ENCODE assay signal across 17 cellular contexts in genomic region chr1:42186172-42186571, GRCh38. TPM values are rescaled to one million over a fixed set of nuclear protein-coding genes. Genes with fewer than 3 reads are reported as not detected.
DNase-seq lines count a peak whose midpoint lies in the region; ATAC-seq and TF ChIP-seq lines count a peak whose summit lies in the region.
"Had no signal": no experiment of that assay in that cellular context is flagged by ENCODE, and none has a peak within 500 bp of the region (broad histone marks: within the 10 kb centered on the region; RNA-seq: fewer than 3 reads in every experiment).

No MANE protein-coding gene starts in this region.

- peaks cover 37% of the 10 kb centered on the region for H3K36me3 Mint-ChIP-seq in activated CD4-positive, alpha-beta T cell treated with anti-CD3 and anti-CD28 coated beads for 36 hours (ENCODE audit: low read depth)
- peaks cover 44% of the 10 kb centered on the region for H3K36me3 Mint-ChIP-seq in osteocyte (ENCODE audit: unreplicated experiment)

- H3K4me3 ChIP-seq in epithelial cell of esophagus (ENCODE audit: low read length) (no peak overlapping the region), sigmoid colon (no peak overlapping the region)
- H3K4me3 ChIP-seq: A549, adrenal gland, thyroid gland had no signal

- H3K9me3 ChIP-seq in sigmoid colon = no peaks in the 10 kb centered on the region
- H3K9me3 ChIP-seq: A549, adrenal gland, thyroid gland had no signal

- CTCF ChIA-PET in activated CD4-positive, alpha-beta T cell treated with anti-CD3 and anti-CD28 coated beads for 36 hours (lab: Charles Lee) = interaction anchor here (0.6 to 1.2 kb wide), 3 partner anchors 10 to 148 kb away, joined by 3 to 4 read pairs (median 3); no protein-coding TSS in a partner anchor

- TF ChIP-seq CTCF in epithelial cell of esophagus (IDR thresholded peaks at IDR 0.05; ENCODE audit: insufficient read depth, low read depth, low read length, missing control alignments) (no peak), osteocyte (IDR thresholded peaks at IDR 0.05) (no peak), sigmoid colon (IDR thresholded peaks at IDR 0.05) (no peak)

- no peak for TF ChIP-seq EP300 in sigmoid colon (IDR thresholded peaks at IDR 0.05)

- TF ChIP-seq POLR2A in sigmoid colon (IDR thresholded peaks at IDR 0.05) = no peak

- POLR2A ChIA-PET in activated CD4-positive, alpha-beta T cell treated with anti-CD3 and anti-CD28 coated beads for 36 hours (lab: Charles Lee) = no interaction called here

- no peaks in the 10 kb centered on the region for H3K9me3 Mint-ChIP-seq in activated CD4-positive, alpha-beta T cell treated with anti-CD3 and anti-CD28 coated beads for 36 hours (ENCODE audit: low read depth)
- H3K9me3 Mint-ChIP-seq in osteocyte (ENCODE audit: unreplicated experiment) = no peaks in the 10 kb centered on the region

- no peak for DNase-seq in activated CD4-positive, alpha-beta T cell treated with anti-CD3 and anti-CD28 coated beads for 36 hours
- DNase-seq in activated CD4-positive, alpha-beta T cell treated with anti-CD3 and anti-CD28 coated beads for 4 hours = no peak
- DNase-seq in NCI-H226 (peak; percentile 56), epithelial cell of esophagus (ENCODE audit: low read depth) (peak; percentile 61), osteocyte (ENCODE audit: extremely low spot score, unreplicated experiment) (no peak), sigmoid colon (no peak), posterior vena cava (ENCODE audit: low spot score) (no peak), HPDE6-E6E7 (ENCODE audit: extremely low spot score) (no peak)
- DNase-seq: adrenal gland, NCI-H2081 treated with DMSO at 0.1 percent for 48 hours, T-helper 1 cell, thyroid gland had no signal

- H3K27ac ChIP-seq in sigmoid colon = no peak overlapping the region
- H3K27ac ChIP-seq: A549, adrenal gland, KMS-11, thyroid gland had no signal

- no peaks in the 10 kb centered on the region for H3K4me1 ChIP-seq in sigmoid colon
- H3K4me1 ChIP-seq: A549, thyroid gland had no signal

- WGBS in sigmoid colon, 2 donors = 91% methylated on average over 3 of the region's 3 CpGs

- peak overlapping the region; percentile 60 for H3K27ac Mint-ChIP-seq in activated CD4-positive, alpha-beta T cell treated with anti-CD3 and anti-CD28 coated beads for 36 hours
- peak overlapping the region; percentile 52 for H3K27ac Mint-ChIP-seq in osteocyte (ENCODE audit: unreplicated experiment)

- peaks cover 7% of the 10 kb centered on the region for H3K4me1 Mint-ChIP-seq in activated CD4-positive, alpha-beta T cell treated with anti-CD3 and anti-CD28 coated beads for 36 hours
- H3K4me1 Mint-ChIP-seq in osteocyte (ENCODE audit: unreplicated experiment) = peaks cover 10% of the 10 kb centered on the region

- H3K27me3 Mint-ChIP-seq in activated CD4-positive, alpha-beta T cell treated with anti-CD3 and anti-CD28 coated beads for 36 hours = no peaks in the 10 kb centered on the region
- no peaks in the 10 kb centered on the region for H3K27me3 Mint-ChIP-seq in osteocyte (ENCODE audit: unreplicated experiment)

- H3K27me3 ChIP-seq in sigmoid colon = no peaks in the 10 kb centered on the region
- H3K27me3 ChIP-seq: adrenal gland, thyroid gland had no signal

- ATAC-seq in activated CD4-positive, alpha-beta T cell treated with anti-CD3 and anti-CD28 coated beads for 36 hours = peak; percentile 79
- ATAC-seq: A549 had no signal

- intact Hi-C loops in activated CD4-positive, alpha-beta T cell treated with anti-CD3 and anti-CD28 coated beads for 36 hours (cut with DNase I, micrococcal nuclease) = no loop called here
- intact Hi-C loops in sigmoid colon (cut with DNase I) (no loop called here), posterior vena cava (cut with DNase I) (no loop called here)

- H3K36me3 ChIP-seq in sigmoid colon = peaks cover 0 to 74% (median 6%) of the 10 kb centered on the region in 4 donors

- H3K4me3 Mint-ChIP-seq in activated CD4-positive, alpha-beta T cell treated with anti-CD3 and anti-CD28 coated beads for 36 hours = no peak overlapping the region
- H3K4me3 Mint-ChIP-seq in osteocyte (ENCODE audit: unreplicated experiment) = no peak overlapping the region

RNA-seq across cellular contexts. Expression of gene GUCA2A, which starts 21.6 kb away (rescaled TPM):
- not detected for total RNA-seq in activated CD4-positive, alpha-beta T cell treated with anti-CD3 and anti-CD28 coated beads for 36 hours
- total RNA-seq in osteocyte = not detected in 2 replicates
- total RNA-seq in sigmoid colon = 1 to 10 TPM in 1 of 4 donors, not detected in 3; 2.2 TPM
- polyA plus RNA-seq in sigmoid colon = 100 to 1,000 TPM; 476 to 950 (median 570) TPM
- total RNA-seq in posterior vena cava = not detected
- total RNA-seq: adrenal gland, epithelial cell of proximal tubule, G401, skeletal muscle tissue, thyroid gland had no signal
- polyA plus RNA-seq: A549 had no signal

RNA-seq across cellular contexts. Expression of gene GUCA2B, which starts 33.0 kb away (rescaled TPM):
- total RNA-seq in activated CD4-positive, alpha-beta T cell treated with anti-CD3 and anti-CD28 coated beads for 36 hours = not detected
- not detected in 2 replicates for total RNA-seq in osteocyte
- 1 to 10 TPM in 1 of 4 donors, not detected in 3; 6.7 TPM for total RNA-seq in sigmoid colon
- 100 to 1,000 TPM; 168 to 874 (median 480) TPM for polyA plus RNA-seq in sigmoid colon
- not detected for total RNA-seq in posterior vena cava
- total RNA-seq: adrenal gland, epithelial cell of proximal tubule, G401, skeletal muscle tissue, thyroid gland had no signal
- polyA plus RNA-seq: adrenal gland had no signal

Comparison
In these comparisons a context has a peak if more than half of its experiments do, and no peak if none do; other contexts are left out.
1. DNase-seq: peak in NCI-H226 (single experiment) and epithelial cell of esophagus (single experiment); none in activated CD4-positive, alpha-beta T cell treated with anti-CD3 and anti-CD28 coated beads for 36 hours (single experiment), activated CD4-positive, alpha-beta T cell treated with anti-CD3 and anti-CD28 coated beads for 4 hours (0 of 2), osteocyte (single experiment), sigmoid colon (single experiment), posterior vena cava (single experiment) and HPDE6-E6E7 (single experiment).